ENCODE assay signal across 8 cellular contexts in genomic region chr17:17751489-17751995, GRCh38.
A peak's percentile ranks its signal among the peaks of the same experiment; 100 is the strongest.
DNase-seq lines count a peak whose midpoint lies in the region; ATAC-seq and TF ChIP-seq lines count a peak whose summit lies in the region.

No MANE protein-coding gene starts in this region.

- no peak overlapping the region for H2AFZ ChIP-seq in osteoblast (ENCODE audit: low read length)

- peak overlapping the region; percentile 70 for H3K27ac ChIP-seq in osteoblast (ENCODE audit: low read depth, low read length)

- peaks cover 14% of the 10 kb centered on the region for H3K4me1 ChIP-seq in osteoblast (ENCODE audit: insufficient read depth, low read length)

- H3K9me3 Mint-ChIP-seq in HFFc6: no peaks in the 10 kb centered on the region
- no peaks in the 10 kb centered on the region for H3K9me3 Mint-ChIP-seq in T-helper 2 cell treated with Interferon-gamma antibody and Interleukin-4, amounts not matched to agents 5 μg/mL and 100 μg/mL, for 36 hours

- no peaks in the 10 kb centered on the region for H3K36me3 ChIP-seq in osteoblast (ENCODE audit: insufficient read depth, low read length)

- 0 out of 2 replicates have a peak, but pooled peaks cover 4% of the 10 kb centered on the region for H3K36me3 Mint-ChIP-seq in HFFc6 (ENCODE audit: low read depth)
- H3K36me3 Mint-ChIP-seq in T-helper 2 cell treated with Interferon-gamma antibody and Interleukin-4, amounts not matched to agents 5 μg/mL and 100 μg/mL, for 36 hours (ENCODE audit: low read depth): peaks cover 2% of the 10 kb centered on the region

- ATAC-seq in HG02798 (IDR thresholded peaks at IDR 0.05; ENCODE audit: poor library complexity, unreplicated experiment): no peak
- no peak for ATAC-seq in HG02870 (IDR thresholded peaks at IDR 0.05; ENCODE audit: unreplicated experiment)

- H4K20me1 ChIP-seq in osteoblast (ENCODE audit: insufficient read depth, low read length): peaks cover 42% of the 10 kb centered on the region

- no peak for TF ChIP-seq CTCF in HFFc6 (IDR thresholded peaks at IDR 0.05)
- no peak for TF ChIP-seq CTCF in osteoblast (IDR thresholded peaks at IDR 0.05; ENCODE audit: extremely low read depth, low read depth, low read length)

- no peaks in the 10 kb centered on the region for H3K27me3 ChIP-seq in osteoblast (ENCODE audit: insufficient read depth, low read length)

- peak overlapping the region; percentile 93 for H3K27ac Mint-ChIP-seq in HFFc6
- H3K27ac Mint-ChIP-seq in T-helper 2 cell treated with Interferon-gamma antibody and Interleukin-4, amounts not matched to agents 5 μg/mL and 100 μg/mL, for 36 hours: peak overlapping the region; percentile 96

- peaks cover 62% of the 10 kb centered on the region for H3K4me1 Mint-ChIP-seq in HFFc6 (ENCODE audit: low read depth)
- H3K4me1 Mint-ChIP-seq in T-helper 2 cell treated with Interferon-gamma antibody and Interleukin-4, amounts not matched to agents 5 μg/mL and 100 μg/mL, for 36 hours (ENCODE audit: low read depth): peaks cover 33% of the 10 kb centered on the region

- peaks cover 85% of the 10 kb centered on the region for H3K79me2 ChIP-seq in osteoblast (ENCODE audit: insufficient read depth, low read length)

- DNase-seq in HFFc6 (no peak), dermis blood vessel endothelial cell (peak; percentile 28), osteoblast (ENCODE audit: insufficient read length, low spot score, missing footprints) (peak; percentile 76), NCI-H187 treated with DMSO at 0.1 percent for 48 hours (lab: John Stamatoyannopoulos, UW) (no peak)
- DNase-seq in T-helper 2 cell treated with Interferon-gamma antibody and Interleukin-4, amounts not matched to agents 5 μg/mL and 100 μg/mL, for 36 hours (ENCODE audit: low spot score): peak; percentile 13
- no peak for DNase-seq in activated effector memory CD4-positive, alpha-beta T cell treated with Interleukin-2 at 50 U/mL for 16 hours

- H3K4me2 ChIP-seq in osteoblast (ENCODE audit: insufficient read depth, low read length): peak overlapping the region; percentile 84

- H3K4me3 ChIP-seq in osteoblast (ENCODE audit: insufficient read depth, low read length): peak overlapping the region; percentile 74

- H3K9me3 ChIP-seq in osteoblast (ENCODE audit: low read depth, low read length): no peaks in the 10 kb centered on the region

- peak overlapping the region; percentile 69 for H3K4me3 Mint-ChIP-seq in HFFc6
- H3K4me3 Mint-ChIP-seq in T-helper 2 cell treated with Interferon-gamma antibody and Interleukin-4, amounts not matched to agents 5 μg/mL and 100 μg/mL, for 36 hours: peak overlapping the region; percentile 78

- peaks cover 2% of the 10 kb centered on the region; the same call in 1 of the 2 replicates for H3K27me3 Mint-ChIP-seq in HFFc6 (ENCODE audit: insufficient read depth)
- no peaks in the 10 kb centered on the region for H3K27me3 Mint-ChIP-seq in T-helper 2 cell treated with Interferon-gamma antibody and Interleukin-4, amounts not matched to agents 5 μg/mL and 100 μg/mL, for 36 hours (ENCODE audit: low read depth)

Comparison
In these comparisons a context has a peak if more than half of its experiments do, and no peak if none do; other contexts are left out.
1. DNase-seq: peak in T-helper 2 cell treated with Interferon-gamma antibody and Interleukin-4, amounts not matched to agents 5 μg/mL and 100 μg/mL, for 36 hours (single experiment), dermis blood vessel endothelial cell (single experiment) and osteoblast (single experiment); none in HFFc6 (single experiment), NCI-H187 treated with DMSO at 0.1 percent for 48 hours (single experiment) and activated effector memory CD4-positive, alpha-beta T cell treated with Interleukin-2 at 50 U/mL for 16 hours (single experiment).